ENCODE assay signal across 14 cellular contexts in genomic region chr7:43593010-43593409, GRCh38. TPM values are rescaled to one million over a fixed set of nuclear protein-coding genes. Genes with fewer than 3 reads are reported as not detected.
A peak's percentile ranks its signal among the peaks of the same experiment; 100 is the strongest.
DNase-seq lines count a peak whose midpoint lies in the region; ATAC-seq and TF ChIP-seq lines count a peak whose summit lies in the region.
"Had no signal": no experiment of that assay in that cellular context is flagged by ENCODE, and none has a peak within 500 bp of the region (broad histone marks: within the 10 kb centered on the region; RNA-seq: fewer than 3 reads in every experiment).

No MANE protein-coding gene starts in this region.

- ATAC-seq in central memory CD8-positive, alpha-beta T cell (replicated peaks; ENCODE audit: extremely low read depth, poor library complexity, severe bottlenecking) = no peak
- ATAC-seq in GM21619 (IDR thresholded peaks at IDR 0.05; ENCODE audit: unreplicated experiment) (no peak), GM21447 (IDR thresholded peaks at IDR 0.05; ENCODE audit: unreplicated experiment) (no peak)

- peak overlapping the region; percentile 40 for H3K4me2 ChIP-seq in OCI-LY1 (ENCODE audit: low read length)

- H3K79me2 ChIP-seq in OCI-LY1 (ENCODE audit: insufficient read depth, low read length) = peaks cover 94% of the 10 kb centered on the region

- H2AFZ ChIP-seq in OCI-LY1 (ENCODE audit: low read length) = no peak overlapping the region

- peaks cover 13% of the 10 kb centered on the region for H3K36me3 Mint-ChIP-seq in activated CD4-positive, alpha-beta memory T cell treated with anti-CD3 and anti-CD28 coated beads for 36 hours
- H3K36me3 Mint-ChIP-seq in activated CD4-positive, alpha-beta memory T cell treated with anti-CD3 and anti-CD28 coated beads, Interleukin-2, amount 10 ng/mL, durations not matched to agents 7 days and 5 days (ENCODE audit: low read depth) = peaks cover 51% of the 10 kb centered on the region
- peaks cover 53% of the 10 kb centered on the region for H3K36me3 Mint-ChIP-seq in central memory CD8-positive, alpha-beta T cell (ENCODE audit: insufficient read depth)

- peak overlapping the region; percentile 22 for H3K27ac ChIP-seq in OCI-LY1 (ENCODE audit: low read depth, low read length, poor library complexity, severe bottlenecking)
- H3K27ac ChIP-seq: adrenal gland, SJCRH30 had no signal

- no peak for TF ChIP-seq CTCF in OCI-LY1 (IDR thresholded peaks at IDR 0.05; ENCODE audit: low read length)

- no peaks in the 10 kb centered on the region for H3K9me2 ChIP-seq in OCI-LY1 (ENCODE audit: low read depth, low read length)

- peak overlapping the region; percentile 36 for H3K4me3 ChIP-seq in OCI-LY1 (ENCODE audit: low read depth, low read length, poor library complexity, severe bottlenecking)
- H3K4me3 ChIP-seq: adrenal gland, lung, SJCRH30 had no signal

- CTCF ChIA-PET in activated CD4-positive, alpha-beta memory T cell treated with anti-CD3 and anti-CD28 coated beads for 36 hours (lab: Charles Lee) = interaction anchor here (1.0 to 3.0 kb wide), 5 partner anchors 11 to 246 kb away, joined by 3 to 9 read pairs (median 5); partner anchors contain the start of gene STK17A
- CTCF ChIA-PET in activated CD4-positive, alpha-beta memory T cell treated with anti-CD3 and anti-CD28 coated beads, Interleukin-2, amount 10 ng/mL, durations not matched to agents 7 days and 5 days (lab: Charles Lee) = interaction anchor here (0.8 kb wide), 1 partner anchor 107 kb away, joined by 3 read pairs; no protein-coding TSS in a partner anchor

- H3K27ac Mint-ChIP-seq in activated CD4-positive, alpha-beta memory T cell treated with anti-CD3 and anti-CD28 coated beads for 36 hours = peak overlapping the region; percentile 26
- H3K27ac Mint-ChIP-seq in activated CD4-positive, alpha-beta memory T cell treated with anti-CD3 and anti-CD28 coated beads, Interleukin-2, amount 10 ng/mL, durations not matched to agents 7 days and 5 days = no peak overlapping the region
- peak overlapping the region; percentile 97 for H3K27ac Mint-ChIP-seq in central memory CD8-positive, alpha-beta T cell (ENCODE audit: low read depth)

- no peak for DNase-seq in activated CD4-positive, alpha-beta memory T cell treated with anti-CD3 and anti-CD28 coated beads for 36 hours
- no peak for DNase-seq in activated CD4-positive, alpha-beta memory T cell treated with anti-CD3 and anti-CD28 coated beads, Interleukin-2, amount 10 ng/mL, durations not matched to agents 7 days and 5 days
- no peak for DNase-seq in central memory CD8-positive, alpha-beta T cell (ENCODE audit: low spot score in 2 of 2)
- DNase-seq in renal cortical epithelial cell (ENCODE audit: low read depth) (peak; percentile 44), AG08395 (ENCODE audit: low spot score) (no peak)
- DNase-seq: adrenal gland; cortex of kidney; NK-92 treated with Interleukin-12 subunit alpha and Interleukin-12 subunit beta, amount 100 ng/mL, for 24 hours; nucleus accumbens; SJCRH30 had no signal

- no peaks in the 10 kb centered on the region for H3K9me3 ChIP-seq in OCI-LY1 (ENCODE audit: low read length)
- H3K9me3 ChIP-seq: adrenal gland, SJCRH30 had no signal

- peaks cover 78% of the 10 kb centered on the region for H3K4me1 Mint-ChIP-seq in activated CD4-positive, alpha-beta memory T cell treated with anti-CD3 and anti-CD28 coated beads for 36 hours (ENCODE audit: low read depth)
- peaks cover 71% of the 10 kb centered on the region for H3K4me1 Mint-ChIP-seq in activated CD4-positive, alpha-beta memory T cell treated with anti-CD3 and anti-CD28 coated beads, Interleukin-2, amount 10 ng/mL, durations not matched to agents 7 days and 5 days
- peaks cover 84% of the 10 kb centered on the region for H3K4me1 Mint-ChIP-seq in central memory CD8-positive, alpha-beta T cell

- peaks cover 5% of the 10 kb centered on the region; the same call in 1 of the 2 replicates for H3F3A ChIP-seq in OCI-LY1 (ENCODE audit: insufficient read depth, low read length)

- no peaks in the 10 kb centered on the region for H3K9me3 Mint-ChIP-seq in activated CD4-positive, alpha-beta memory T cell treated with anti-CD3 and anti-CD28 coated beads for 36 hours
- no peaks in the 10 kb centered on the region for H3K9me3 Mint-ChIP-seq in activated CD4-positive, alpha-beta memory T cell treated with anti-CD3 and anti-CD28 coated beads, Interleukin-2, amount 10 ng/mL, durations not matched to agents 7 days and 5 days
- no peaks in the 10 kb centered on the region for H3K9me3 Mint-ChIP-seq in central memory CD8-positive, alpha-beta T cell

- intact Hi-C loops in activated CD4-positive, alpha-beta memory T cell treated with anti-CD3 and anti-CD28 coated beads for 36 hours (cut with micrococcal nuclease) = loop anchor here (10.0 kb wide), 1 partner anchor 288 kb away; no protein-coding TSS in a partner anchor

- no peaks in the 10 kb centered on the region for H3K27me3 ChIP-seq in OCI-LY1 (ENCODE audit: insufficient read depth, low read length)
- H3K27me3 ChIP-seq: adrenal gland, SJCRH30 had no signal

- POLR2A ChIA-PET in activated CD4-positive, alpha-beta memory T cell treated with anti-CD3 and anti-CD28 coated beads for 36 hours (lab: Charles Lee) = interaction anchor here (1.4 to 1.6 kb wide), 2 partner anchors 55 to 57 kb away, joined by 5 to 6 read pairs; no protein-coding TSS in a partner anchor
- POLR2A ChIA-PET in activated CD4-positive, alpha-beta memory T cell treated with anti-CD3 and anti-CD28 coated beads, Interleukin-2, amount 10 ng/mL, durations not matched to agents 7 days and 5 days (lab: Charles Lee) = interaction anchor here (1.7 to 11.0 kb wide), 3 partner anchors 10 to 55 kb away, joined by 4 to 304 read pairs (median 15); partner anchors contain the start of gene STK17A

- peaks cover 3% of the 10 kb centered on the region; the same call in 1 of the 2 replicates for H4K20me1 ChIP-seq in OCI-LY1 (ENCODE audit: insufficient read depth, low read length)

- H3K27me3 Mint-ChIP-seq in activated CD4-positive, alpha-beta memory T cell treated with anti-CD3 and anti-CD28 coated beads for 36 hours = no peaks in the 10 kb centered on the region
- H3K27me3 Mint-ChIP-seq in activated CD4-positive, alpha-beta memory T cell treated with anti-CD3 and anti-CD28 coated beads, Interleukin-2, amount 10 ng/mL, durations not matched to agents 7 days and 5 days = no peaks in the 10 kb centered on the region
- H3K27me3 Mint-ChIP-seq in central memory CD8-positive, alpha-beta T cell = no peaks in the 10 kb centered on the region

- no peak overlapping the region for H3K9ac ChIP-seq in OCI-LY1 (ENCODE audit: low read length)

- H3K36me3 ChIP-seq in OCI-LY1 (ENCODE audit: insufficient read depth, low read length) = peaks cover 81% of the 10 kb centered on the region
- H3K36me3 ChIP-seq: SJCRH30 had no signal

- peaks cover 76% of the 10 kb centered on the region for H3K4me1 ChIP-seq in OCI-LY1 (ENCODE audit: insufficient read depth, low read length, severe bottlenecking)
- H3K4me1 ChIP-seq: SJCRH30 had no signal

- H3K4me3 Mint-ChIP-seq in activated CD4-positive, alpha-beta memory T cell treated with anti-CD3 and anti-CD28 coated beads for 36 hours = no peak overlapping the region
- H3K4me3 Mint-ChIP-seq in activated CD4-positive, alpha-beta memory T cell treated with anti-CD3 and anti-CD28 coated beads, Interleukin-2, amount 10 ng/mL, durations not matched to agents 7 days and 5 days = no peak overlapping the region
- H3K4me3 Mint-ChIP-seq in central memory CD8-positive, alpha-beta T cell = peak overlapping the region; percentile 59

RNA-seq across cellular contexts. Expression of gene STK17A, which starts 10.1 kb away (rescaled TPM):
- 10 to 100 TPM; 58.2 to 62.6 TPM for total RNA-seq in activated CD4-positive, alpha-beta memory T cell treated with anti-CD3 and anti-CD28 coated beads for 36 hours
- 10 to 100 TPM; 89.5 to 90.3 TPM for total RNA-seq in activated CD4-positive, alpha-beta memory T cell treated with anti-CD3 and anti-CD28 coated beads, Interleukin-2, amount 10 ng/mL, durations not matched to agents 7 days and 5 days
- 97.4 and 111 TPM in 2 replicates for total RNA-seq in renal cortical epithelial cell
